11 cellular contexts compared by ENCODE assay signal in the genomic region with DNA sequence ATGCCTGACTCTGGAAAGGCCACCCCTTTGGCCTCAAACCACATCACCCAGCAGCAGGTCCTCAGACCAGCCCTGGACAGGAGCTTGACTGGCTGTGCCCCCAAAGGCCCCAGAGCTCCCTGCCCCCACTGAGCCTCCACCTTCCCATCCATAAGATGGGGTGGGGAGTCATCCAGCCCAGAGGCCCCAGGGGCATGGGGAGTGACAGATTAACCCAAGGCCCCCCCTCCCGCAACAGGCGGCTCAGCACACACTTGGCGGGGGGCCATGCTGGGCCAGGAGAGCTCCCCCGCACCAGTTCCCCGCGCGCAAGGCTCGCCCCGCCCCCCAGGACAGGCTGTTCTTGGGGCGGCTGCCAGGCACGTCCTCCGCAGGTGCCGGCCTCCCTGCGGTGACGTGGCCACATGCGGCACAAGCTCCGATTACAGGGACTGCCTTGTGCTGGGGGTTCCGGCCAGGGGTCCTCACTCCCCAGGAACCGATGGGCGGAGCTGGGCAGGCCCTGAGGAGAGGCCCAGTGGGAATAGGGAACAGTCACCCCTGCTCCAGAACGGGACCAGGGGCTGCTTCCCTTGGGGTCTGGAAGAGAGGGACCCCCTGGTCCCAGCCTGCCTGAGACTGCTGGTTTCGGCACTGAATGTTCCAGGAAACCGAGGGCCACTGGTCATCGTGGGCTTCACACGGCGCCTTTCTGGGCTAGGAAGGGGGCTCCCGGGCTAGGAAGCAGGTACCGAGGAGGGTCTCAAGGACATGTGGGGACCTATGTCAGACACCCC. TPM values are rescaled to one million over a fixed set of nuclear protein-coding genes. Genes with fewer than 3 reads are reported as not detected.
DNase-seq lines count a peak whose midpoint lies in the region; ATAC-seq, FAIRE-seq and TF ChIP-seq lines count a peak whose summit lies in the region.
"Had no signal": no experiment of that assay in that cellular context is flagged by ENCODE, and none has a peak within 500 bp of the region (broad histone marks: within the 10 kb centered on the region; RNA-seq: fewer than 3 reads in every experiment).

No MANE protein-coding gene starts in this region.

- no peaks in the 10 kb centered on the region for H3K27me3 ChIP-seq in astrocyte (ENCODE audit: insufficient read depth, low read length)
- H3K27me3 ChIP-seq in vagina: no peaks in the 10 kb centered on the region
- H3K27me3 ChIP-seq: SJCRH30 had no signal

- H3K4me3 ChIP-seq in astrocyte (ENCODE audit: insufficient read depth, low read depth, low read length) (no peak overlapping the region), vagina (no peak overlapping the region)
- H3K4me3 ChIP-seq: SJCRH30 had no signal

- POLR2A ChIA-PET in activated naive CD8-positive, alpha-beta T cell treated with anti-CD3 and anti-CD28 coated beads, Interleukin-2, amount 10 ng/mL, durations not matched to agents 7 days and 5 days (lab: Charles Lee): interaction anchor here (0.8 to 3.5 kb wide), 3 partner anchors 39 to 490 kb away, joined by 4 to 22 read pairs (median 21); partner anchors contain the start of genes PHLDA2 and TSSC4

- peak overlapping the region; percentile 26 for H2AFZ ChIP-seq in astrocyte (ENCODE audit: low read depth, low read length)

- H3K27ac ChIP-seq in astrocyte (ENCODE audit: low read depth, low read length) (no peak overlapping the region), vagina (peak overlapping the region; percentile 82), substantia nigra (ENCODE audit: low read depth, low read length, poor library complexity, severe bottlenecking) (no peak overlapping the region)
- H3K27ac ChIP-seq: SJCRH30 had no signal

- H3K4me2 ChIP-seq in astrocyte (ENCODE audit: low read length): no peak overlapping the region

- TF ChIP-seq CTCF in astrocyte (IDR thresholded peaks at IDR 0.05; ENCODE audit: insufficient read depth, low read depth, low read length): no peak
- TF ChIP-seq CTCF in vagina (IDR thresholded peaks at IDR 0.05): no peak

- no peaks in the 10 kb centered on the region for H3K9me3 Mint-ChIP-seq in activated naive CD8-positive, alpha-beta T cell treated with anti-CD3 and anti-CD28 coated beads, Interleukin-2, amount 10 ng/mL, durations not matched to agents 7 days and 5 days
- no peaks in the 10 kb centered on the region for H3K9me3 Mint-ChIP-seq in activated naive CD8-positive, alpha-beta T cell treated with anti-CD3 and anti-CD28 coated beads, Interleukin-2, amount 50 U/mL, for 24 hours
- no peaks in the 10 kb centered on the region for H3K9me3 Mint-ChIP-seq in astrocyte (ENCODE audit: unreplicated experiment)

- no peak for FAIRE-seq in astrocyte (lab: Jason Lieb, UNC)

- no peak overlapping the region for H3K9ac ChIP-seq in astrocyte (ENCODE audit: low read length)

- no peaks in the 10 kb centered on the region for H3K36me3 Mint-ChIP-seq in activated naive CD8-positive, alpha-beta T cell treated with anti-CD3 and anti-CD28 coated beads, Interleukin-2, amount 10 ng/mL, durations not matched to agents 7 days and 5 days
- H3K36me3 Mint-ChIP-seq in activated naive CD8-positive, alpha-beta T cell treated with anti-CD3 and anti-CD28 coated beads, Interleukin-2, amount 50 U/mL, for 24 hours (ENCODE audit: low read depth): no peaks in the 10 kb centered on the region
- peaks cover 2% of the 10 kb centered on the region for H3K36me3 Mint-ChIP-seq in astrocyte (ENCODE audit: low read depth, unreplicated experiment)

- peak; percentile 39 for DNase-seq in activated naive CD8-positive, alpha-beta T cell treated with anti-CD3 and anti-CD28 coated beads, Interleukin-2, amount 10 ng/mL, durations not matched to agents 7 days and 5 days
- DNase-seq in activated naive CD8-positive, alpha-beta T cell treated with anti-CD3 and anti-CD28 coated beads, Interleukin-2, amount 50 U/mL, for 24 hours: no peak
- DNase-seq in astrocyte (ENCODE audit: low read depth): no peak
- peak; percentile 81 for DNase-seq in left lobe of liver (ENCODE audit: low spot score)
- DNase-seq in vagina (ENCODE audit: extremely low spot score in 2 of 2): no peak
- no peak for DNase-seq in substantia nigra (lab: John Stamatoyannopoulos, UW)
- DNase-seq in NCI-H187 (lab: John Stamatoyannopoulos, UW): no peak
- DNase-seq: AML-193 had no signal

- H3K27me3 Mint-ChIP-seq in activated naive CD8-positive, alpha-beta T cell treated with anti-CD3 and anti-CD28 coated beads, Interleukin-2, amount 10 ng/mL, durations not matched to agents 7 days and 5 days: peaks cover 13% of the 10 kb centered on the region
- peaks cover 2% of the 10 kb centered on the region for H3K27me3 Mint-ChIP-seq in activated naive CD8-positive, alpha-beta T cell treated with anti-CD3 and anti-CD28 coated beads, Interleukin-2, amount 50 U/mL, for 24 hours
- H3K27me3 Mint-ChIP-seq in astrocyte (ENCODE audit: low read depth, unreplicated experiment): peaks cover 27% of the 10 kb centered on the region

- TF ChIP-seq POLR2A in vagina (IDR thresholded peaks at IDR 0.05): no peak

- ATAC-seq in activated naive CD8-positive, alpha-beta T cell treated with anti-CD3 and anti-CD28 coated beads, Interleukin-2, amount 10 ng/mL, durations not matched to agents 7 days and 5 days (ENCODE audit: low read depth): no peak
- no peak for ATAC-seq in activated naive CD8-positive, alpha-beta T cell treated with anti-CD3 and anti-CD28 coated beads, Interleukin-2, amount 50 U/mL, for 24 hours
- ATAC-seq in left lobe of liver (peak; percentile 31), GM19467 (IDR thresholded peaks at IDR 0.05; ENCODE audit: unreplicated experiment) (no peak)

- H4K20me1 ChIP-seq in astrocyte (ENCODE audit: insufficient read depth, low read length): peaks cover 5% of the 10 kb centered on the region

- H3K4me1 ChIP-seq in astrocyte (ENCODE audit: insufficient read depth, low read length) (peaks cover 11% of the 10 kb centered on the region), vagina (peaks cover 39% of the 10 kb centered on the region)

- peaks cover 15% of the 10 kb centered on the region for H3K4me1 Mint-ChIP-seq in activated naive CD8-positive, alpha-beta T cell treated with anti-CD3 and anti-CD28 coated beads, Interleukin-2, amount 10 ng/mL, durations not matched to agents 7 days and 5 days
- peaks cover 18% of the 10 kb centered on the region for H3K4me1 Mint-ChIP-seq in activated naive CD8-positive, alpha-beta T cell treated with anti-CD3 and anti-CD28 coated beads, Interleukin-2, amount 50 U/mL, for 24 hours
- no peaks in the 10 kb centered on the region for H3K4me1 Mint-ChIP-seq in astrocyte (ENCODE audit: low read depth, unreplicated experiment)

- no peaks in the 10 kb centered on the region for H3K36me3 ChIP-seq in astrocyte (ENCODE audit: insufficient read depth, low read length)
- H3K36me3 ChIP-seq in vagina: no peaks in the 10 kb centered on the region
- H3K36me3 ChIP-seq: SJCRH30 had no signal

- intact Hi-C loops in vagina (cut with DNase I): loop anchor here (2.0 to 10.0 kb wide), 3 partner anchors 358 to 586 kb away; partner anchors contain the start of genes C11orf21 and TSPAN32

- no peaks in the 10 kb centered on the region for H3K9me3 ChIP-seq in astrocyte (ENCODE audit: insufficient read depth, low read depth, low read length)
- no peaks in the 10 kb centered on the region for H3K9me3 ChIP-seq in vagina
- H3K9me3 ChIP-seq: SJCRH30 had no signal

- H3K27ac Mint-ChIP-seq in activated naive CD8-positive, alpha-beta T cell treated with anti-CD3 and anti-CD28 coated beads, Interleukin-2, amount 10 ng/mL, durations not matched to agents 7 days and 5 days: no peak overlapping the region
- no peak overlapping the region for H3K27ac Mint-ChIP-seq in activated naive CD8-positive, alpha-beta T cell treated with anti-CD3 and anti-CD28 coated beads, Interleukin-2, amount 50 U/mL, for 24 hours
- H3K27ac Mint-ChIP-seq in astrocyte (ENCODE audit: unreplicated experiment): no peak overlapping the region

- H3K4me3 Mint-ChIP-seq in activated naive CD8-positive, alpha-beta T cell treated with anti-CD3 and anti-CD28 coated beads, Interleukin-2, amount 10 ng/mL, durations not matched to agents 7 days and 5 days: no peak overlapping the region
- no peak overlapping the region for H3K4me3 Mint-ChIP-seq in activated naive CD8-positive, alpha-beta T cell treated with anti-CD3 and anti-CD28 coated beads, Interleukin-2, amount 50 U/mL, for 24 hours
- no peak overlapping the region for H3K4me3 Mint-ChIP-seq in astrocyte (ENCODE audit: unreplicated experiment)

- no peaks in the 10 kb centered on the region for H3K79me2 ChIP-seq in astrocyte (ENCODE audit: insufficient read depth, low read length)

RNA-seq across cellular contexts. Expression of gene CDKN1C, which starts 5.1 kb away (rescaled TPM):
- total RNA-seq in activated naive CD8-positive, alpha-beta T cell treated with anti-CD3 and anti-CD28 coated beads, Interleukin-2, amount 10 ng/mL, durations not matched to agents 7 days and 5 days: 1 to 10 TPM; 2.9 to 3.1 TPM
- 3.8 and 7.5 TPM in 2 replicates for total RNA-seq in astrocyte
- total RNA-seq in left lobe of liver: 8.4 TPM
- 67.3 TPM for total RNA-seq in vagina
- total RNA-seq: SJCRH30 had no signal

RNA-seq across cellular contexts. Expression of gene PHLDA2, which starts 38.6 kb away (rescaled TPM):
- total RNA-seq in activated naive CD8-positive, alpha-beta T cell treated with anti-CD3 and anti-CD28 coated beads, Interleukin-2, amount 10 ng/mL, durations not matched to agents 7 days and 5 days: under 1 TPM; 0.55 to 0.65 TPM
- 78.8 and 80.8 TPM in 2 replicates for total RNA-seq in astrocyte
- 1.3 TPM for total RNA-seq in left lobe of liver
- 43.5 TPM for total RNA-seq in vagina
- total RNA-seq: cerebellum, SJCRH30 had no signal

Comparison
In these comparisons a context has a peak if more than half of its experiments do, and no peak if none do; other contexts are left out.
1. DNase-seq: peak in activated naive CD8-positive, alpha-beta T cell treated with anti-CD3 and anti-CD28 coated beads, Interleukin-2, amount 10 ng/mL, durations not matched to agents 7 days and 5 days (single experiment) and left lobe of liver (single experiment); none in activated naive CD8-positive, alpha-beta T cell treated with anti-CD3 and anti-CD28 coated beads, Interleukin-2, amount 50 U/mL, for 24 hours (single experiment), astrocyte (single experiment), vagina (0 of 2), substantia nigra (0 of 49) and NCI-H187 (0 of 2).
2. RNA of gene PHLDA2, which starts 38.6 kb away (total RNA-seq): 78.8 to 80.8 TPM in astrocyte and 43.5 TPM in vagina (single experiment); 1.3 TPM in left lobe of liver (single experiment) and 0.55 to 0.65 TPM in activated naive CD8-positive, alpha-beta T cell treated with anti-CD3 and anti-CD28 coated beads, Interleukin-2, amount 10 ng/mL, durations not matched to agents 7 days and 5 days; every median in the first group is over 10 times any median in the second.